Comparison of ENCODE assay signal across 27 cellular contexts in genomic region chr7:107269815-107270214, GRCh38.
"Had no signal": no experiment of that assay in that cellular context is flagged by ENCODE, and none has a peak within 500 bp of the region (broad histone marks: within the 10 kb centered on the region; RNA-seq: fewer than 3 reads in every experiment).

No MANE protein-coding gene starts in this region.

- H3K27ac ChIP-seq: colonic mucosa, epithelial cell of prostate, gastrocnemius medialis, ovary, psoas muscle, right lobe of liver, suprapubic skin, transverse colon, upper lobe of right lung, uterus had no signal

- H3K27me3 ChIP-seq: colonic mucosa, gastrocnemius medialis, ovary, right lobe of liver, suprapubic skin, transverse colon, upper lobe of right lung, uterus had no signal

- H3K4me1 ChIP-seq: colonic mucosa, gastrocnemius medialis, psoas muscle, right lobe of liver, suprapubic skin, upper lobe of right lung, uterus had no signal

- ATAC-seq: esophagus mucosa; gastrocnemius medialis; naive thymus-derived CD8-positive, alpha-beta T cell; psoas muscle; right lobe of liver; stimulated activated naive CD8-positive, alpha-beta T cell treated with anti-CD3 and anti-CD28 coated beads, Interleukin-15, amount 100 ng/mL, for 72 hours; upper lobe of right lung had no signal

- DNase-seq: colonic mucosa; effector CD8-positive, alpha-beta T cell; endodermal cell; foreskin fibroblast; gastrocnemius medialis; head of caudate nucleus; mesendoderm; midbrain; naive thymus-derived CD8-positive, alpha-beta T cell; occipital lobe; ovary; posterior cingulate gyrus; psoas muscle; right lobe of liver; stimulated activated CD4-positive, alpha-beta T cell treated with anti-CD3 and anti-CD28 coated beads, Interleukin-12 subunit alpha, Interleukin-12 subunit beta, amount 100 ng/mL, for 4 hours; stimulated activated CD4-positive, alpha-beta T cell treated with anti-CD3 and anti-CD28 coated beads, Interleukin-1b, Interleukin-23, amount 100 ng/mL, for 48 hours; stimulated activated CD4-positive, alpha-beta T cell treated with anti-CD3 and anti-CD28 coated beads, Interleukin-4, amount 100 ng/mL, for 1 hour; stimulated activated CD8-positive, alpha-beta memory T cell treated with anti-CD3 and anti-CD28 coated beads, Interleukin-4, amount 100 ng/mL, for 48 hours; stimulated activated naive CD4-positive, alpha-beta T cell; stimulated activated naive CD8-positive, alpha-beta T cell treated with anti-CD3 and anti-CD28 coated beads, Interleukin-15, amount 100 ng/mL, for 72 hours; transverse colon; upper lobe of right lung; uterus had no signal

- H3K9me3 ChIP-seq: colonic mucosa, gastrocnemius medialis, ovary, psoas muscle, right lobe of liver, suprapubic skin, transverse colon, upper lobe of right lung, uterus had no signal

- H3K4me3 ChIP-seq: colonic mucosa, gastrocnemius medialis, ovary, psoas muscle, right lobe of liver, smooth muscle cell, suprapubic skin, transverse colon, upper lobe of right lung, uterus had no signal

- H3K36me3 ChIP-seq: colonic mucosa, gastrocnemius medialis, ovary, right lobe of liver, suprapubic skin, upper lobe of right lung, uterus had no signal
